Comparison of ENCODE assay signal across 30 cellular contexts in genomic region chr2:113712941-113713340, GRCh38.
"Had no signal": no experiment of that assay in that cellular context is flagged by ENCODE, and none has a peak within 500 bp of the region (broad histone marks: within the 10 kb centered on the region; RNA-seq: fewer than 3 reads in every experiment).

No MANE protein-coding gene starts in this region.

- H3K27me3 ChIP-seq: adrenal gland, body of pancreas, breast epithelium had no signal

- H3K27ac Mint-ChIP-seq: activated CD4-positive, alpha-beta T cell treated with anti-CD3 and anti-CD28 coated beads for 36 hours; activated CD4-positive, alpha-beta T cell treated with anti-CD3 and anti-CD28 coated beads, Interleukin-2, amount 10 ng/mL, durations not matched to agents 7 days and 5 days; activated CD8-positive, alpha-beta T cell treated with anti-CD3 and anti-CD28 coated beads, Interleukin-2, amount 10 ng/mL, durations not matched to agents 7 days and 5 days; activated naive CD4-positive, alpha-beta T cell treated with anti-CD3 and anti-CD28 coated beads for 36 hours; activated naive CD4-positive, alpha-beta T cell treated with anti-CD3 and anti-CD28 coated beads, Interleukin-2, amount 50 U/mL, for 72 hours; activated T-cell treated with anti-CD3 and anti-CD28 coated beads, Interleukin-2, amount 50 U/mL, for 24 hours; activated T-helper 2 cell treated with anti-CD3 and anti-CD28 coated beads, Interferon-gamma antibody, Interleukin-2, Interleukin-4, amounts not matched to agents 10 μg/mL and 5 μg/mL and 100 μg/mL, durations not matched to agents 14 hours and 24 hours and 36 hours had no signal

- H3K4me3 Mint-ChIP-seq: activated CD4-positive, alpha-beta T cell treated with anti-CD3 and anti-CD28 coated beads for 36 hours; activated CD4-positive, alpha-beta T cell treated with anti-CD3 and anti-CD28 coated beads, Interleukin-2, amount 10 ng/mL, durations not matched to agents 7 days and 5 days; activated CD8-positive, alpha-beta T cell treated with anti-CD3 and anti-CD28 coated beads, Interleukin-2, amount 10 ng/mL, durations not matched to agents 7 days and 5 days; activated naive CD4-positive, alpha-beta T cell treated with anti-CD3 and anti-CD28 coated beads for 36 hours; activated T-cell treated with anti-CD3 and anti-CD28 coated beads, Interleukin-2, amount 50 U/mL, for 24 hours had no signal

- H3K27me3 Mint-ChIP-seq: activated CD4-positive, alpha-beta T cell treated with anti-CD3 and anti-CD28 coated beads for 36 hours; activated CD4-positive, alpha-beta T cell treated with anti-CD3 and anti-CD28 coated beads, Interleukin-2, amount 10 ng/mL, durations not matched to agents 7 days and 5 days; activated T-cell treated with anti-CD3 and anti-CD28 coated beads, Interleukin-2, amount 50 U/mL, for 24 hours had no signal

- H3K4me3 ChIP-seq: adrenal gland, body of pancreas, breast epithelium, K562 had no signal

- H3K9me3 Mint-ChIP-seq: activated CD4-positive, alpha-beta T cell treated with anti-CD3 and anti-CD28 coated beads, Interleukin-2, amount 10 ng/mL, durations not matched to agents 7 days and 5 days; activated naive CD4-positive, alpha-beta T cell treated with anti-CD3 and anti-CD28 coated beads for 36 hours; activated naive CD4-positive, alpha-beta T cell treated with anti-CD3 and anti-CD28 coated beads, Interleukin-2, amount 50 U/mL, for 72 hours; activated T-cell treated with anti-CD3 and anti-CD28 coated beads, Interleukin-2, amount 50 U/mL, for 24 hours; activated T-helper 2 cell treated with anti-CD3 and anti-CD28 coated beads, Interferon-gamma antibody, Interleukin-2, Interleukin-4, amounts not matched to agents 10 μg/mL and 5 μg/mL and 100 μg/mL, durations not matched to agents 14 hours and 24 hours and 36 hours had no signal

- H3K9me3 ChIP-seq: adrenal gland, body of pancreas, breast epithelium had no signal

- H3K4me1 ChIP-seq: adrenal gland, body of pancreas, breast epithelium had no signal

- H3K4me1 Mint-ChIP-seq: activated CD4-positive, alpha-beta T cell treated with anti-CD3 and anti-CD28 coated beads for 36 hours had no signal

- DNase-seq: activated CD4-positive, alpha-beta T cell treated with anti-CD3 and anti-CD28 coated beads for 36 hours; activated CD4-positive, alpha-beta T cell treated with anti-CD3 and anti-CD28 coated beads, Interleukin-2, amount 10 ng/mL, durations not matched to agents 7 days and 5 days; activated CD4-positive, alpha-beta T cell treated with anti-CD3 and anti-CD28 coated beads, Interleukin-2, amount 50 U/mL, for 48 hours; activated CD8-positive, alpha-beta T cell treated with anti-CD3 and anti-CD28 coated beads, Interleukin-2, amount 10 ng/mL, durations not matched to agents 7 days and 5 days; activated gamma-delta T cell; activated naive CD4-positive, alpha-beta T cell treated with anti-CD3 and anti-CD28 coated beads for 36 hours; activated T-cell treated with anti-CD3 and anti-CD28 coated beads, Interleukin-2, amount 50 U/mL, for 24 hours; adrenal gland; body of pancreas; NCI-H1092 treated with DMSO at 0.1 percent for 48 hours; NCI-H1436; NCI-H1694 treated with DMSO at 0.1 percent for 48 hours; NCI-H2029 treated with DMSO at 0.1 percent for 48 hours; NCI-H2107; NCI-H2171; NCI-H510A; NCI-H526; NCI-H748 treated with DMSO at 0.1 percent for 48 hours; NK-92 treated with Interleukin-12 subunit alpha and Interleukin-12 subunit beta, amount 100 ng/mL, for 24 hours; PC-3; SW 1271; T-helper 1 cell; T1000 had no signal

- ATAC-seq: activated CD4-positive, alpha-beta T cell treated with anti-CD3 and anti-CD28 coated beads for 36 hours; activated CD4-positive, CD25-positive, alpha-beta regulatory T cell treated with anti-CD3 and anti-CD28 coated beads, Interleukin-2, amount 50 U/mL, for 24 hours; activated CD8-positive, alpha-beta T cell treated with anti-CD3 and anti-CD28 coated beads, Interleukin-2, amount 10 ng/mL, durations not matched to agents 7 days and 5 days; body of pancreas; K562; PC-3; Right ventricle myocardium inferior had no signal

- H3K36me3 Mint-ChIP-seq: activated naive CD4-positive, alpha-beta T cell treated with anti-CD3 and anti-CD28 coated beads, Interleukin-2, amount 50 U/mL, for 72 hours had no signal

- H3K27ac ChIP-seq: adrenal gland, breast epithelium, RWPE1 had no signal
